ENCODE assay signal across 24 cellular contexts in genomic region chr10:5679606-5680005, GRCh38. TPM values are rescaled to one million over a fixed set of nuclear protein-coding genes. Genes with fewer than 3 reads are reported as not detected.
DNase-seq lines count a peak whose midpoint lies in the region; ATAC-seq, FAIRE-seq and TF ChIP-seq lines count a peak whose summit lies in the region.
"Had no signal": no experiment of that assay in that cellular context is flagged by ENCODE, and none has a peak within 500 bp of the region (broad histone marks: within the 10 kb centered on the region; RNA-seq: fewer than 3 reads in every experiment).

No MANE protein-coding gene starts in this region.

- no peak for TF ChIP-seq POLR2A in A549 (IDR thresholded peaks at IDR 0.05; ENCODE audit: low read length)

- FAIRE-seq in A549 (lab: Jason Lieb, UNC): peak; percentile 43
- FAIRE-seq: H54, urothelium cell line had no signal

- CTCF ChIA-PET in A549 (lab: Yijun Ruan, JAX): interaction anchor here (1.0 to 1.6 kb wide), 2 partner anchors 11 to 57 kb away, joined by 3 to 6 read pairs; no protein-coding TSS in a partner anchor

- no peak for TF ChIP-seq RAD21 in A549 (conservative IDR thresholded peaks at IDR 0.05 in 1 of 2, IDR thresholded peaks at IDR 0.05 in 1 of 2)

- no peak overlapping the region for H3K4me3 ChIP-seq in A549
- H3K4me3 ChIP-seq: colonic mucosa, gastroesophageal sphincter, prostate gland had no signal

- TF ChIP-seq EP300 in A549 (IDR thresholded peaks at IDR 0.05): no peak

- POLR2A ChIA-PET in A549 (lab: Yijun Ruan, JAX): no interaction called here

- TF ChIP-seq CTCF in A549 (IDR thresholded peaks at IDR 0.05): no peak

- 0 out of 3 replicates have a peak, but pooled peaks cover 4% of the 10 kb centered on the region for H3K4me1 ChIP-seq in A549
- H3K4me1 ChIP-seq: colonic mucosa, prostate gland had no signal

- no peak overlapping the region for H3K4me2 ChIP-seq in A549

- H3K27ac ChIP-seq in A549: no peak overlapping the region
- H3K27ac ChIP-seq: colonic mucosa, gastroesophageal sphincter, prostate gland had no signal

- DNase-seq in A549 (ENCODE audit: low read depth in 1 of 2, low spot score in 1 of 2): no peak
- peak; percentile 47 for DNase-seq in EL
- peak; percentile 44 for DNase-seq in amniotic epithelial cell (ENCODE audit: low read depth)
- peak; percentile 69 for DNase-seq in foreskin melanocyte
- no peak for DNase-seq in NCI-H82 (lab: John Stamatoyannopoulos, UW)
- DNase-seq in H4 (ENCODE audit: low spot score): no peak
- DNase-seq: activated B cell treated with CpG ODN at 0.5 μM for 24 hours; activated naive CD4-positive, alpha-beta T cell treated with anti-CD3 and anti-CD28 coated beads, Interleukin-2, amount 10 ng/mL, durations not matched to agents 7 days and 5 days; activated T-cell treated with anti-CD3 and anti-CD28 coated beads, Interleukin-2, amount 50 U/mL, for 4 hours; AML-193; colonic mucosa; endodermal cell; left colon; NCI-H1694; NCI-H226; nephron progenitor cell; stimulated activated CD8-positive, alpha-beta memory T cell treated with anti-CD3 and anti-CD28 coated beads, Interleukin-4, amount 100 ng/mL, for 48 hours; substantia nigra had no signal

- WGBS in A549 (ENCODE audit: missing lambda C conversion rate): 63% methylated on average over 2 of the region's 2 CpGs

- H3K9me3 ChIP-seq in A549: peaks cover 4% of the 10 kb centered on the region; the same call in 1 of the 3 replicates
- H3K9me3 ChIP-seq: colonic mucosa, gastroesophageal sphincter, prostate gland had no signal

- no peak for ATAC-seq in A549
- ATAC-seq in GM21528 (IDR thresholded peaks at IDR 0.05; ENCODE audit: low FRiP score, unreplicated experiment): no peak
- ATAC-seq in activated CD4-positive, CD25-positive, alpha-beta regulatory T cell treated with anti-CD3 and anti-CD28 coated beads, Interleukin-2, amount 50 U/mL, for 24 hours: no peak
- ATAC-seq: activated T-cell treated with anti-CD3 and anti-CD28 coated beads, Interleukin-2, amount 50 U/mL, for 4 hours; gastroesophageal sphincter; left colon had no signal

TF ChIP-seq in A549, 52 proteins besides CTCF, POLR2A, EP300 and RAD21:
- TF ChIP-seq FOSL2 (IDR thresholded peaks at IDR 0.05) (no peak), FOSL2 (CRISPR knock-in tag; IDR thresholded peaks at IDR 0.05) (peak; percentile 34; the same call in 1 of the 2 replicates), E2F6 (IDR thresholded peaks at IDR 0.05; ENCODE audit: borderline replicate concordance, low read depth) (no peak)

RNA-seq across cellular contexts. Expression of gene TASOR2, which starts 5.0 kb away (rescaled TPM):
- 79.4 and 96.7 TPM in 2 replicates for polyA plus RNA-seq in A549 (2011; rRNA removed)
- 15.3 and 17.8 TPM in 2 replicates for polyA plus RNA-seq in A549 (2012; cell fraction: cytosol; rRNA removed)
- 19.0 and 21.5 TPM in 2 replicates for polyA plus RNA-seq in A549 (2012; cell fraction: nucleus; rRNA removed)
- polyA plus RNA-seq in A549 (2017; fragmentation: RNase III; extraction: RNeasy Plus Mini Kit Qiagen cat#74134 plus additional on column Dnase treatment): 26.7 to 32.7 TPM (median 27.0 TPM) in 3 replicates
- 68.7 TPM in 2 replicates for polyA minus RNA-seq in A549 (2011; rRNA and poly(A)+ RNA removed)
- total RNA-seq in H4 (2014; rRNA removed; shearing (Covaris generic)): 25.2 and 42.4 TPM in 2 replicates

RNA-seq across cellular contexts. Expression of gene ASB13, which starts 13.2 kb away (rescaled TPM):
- polyA plus RNA-seq in A549 (2011; rRNA removed): 12.9 and 14.7 TPM in 2 replicates
- 9.1 and 11.6 TPM in 2 replicates for polyA plus RNA-seq in A549 (2012; cell fraction: cytosol; rRNA removed)
- polyA plus RNA-seq in A549 (2012; cell fraction: nucleus; rRNA removed): 9.0 and 9.7 TPM in 2 replicates
- polyA plus RNA-seq in A549 (2017; fragmentation: RNase III; extraction: RNeasy Plus Mini Kit Qiagen cat#74134 plus additional on column Dnase treatment): 9.0 to 10.9 TPM (median 10.5 TPM) in 3 replicates
- polyA minus RNA-seq in A549 (2011; rRNA and poly(A)+ RNA removed): 21.5 and 22.5 TPM in 2 replicates
- total RNA-seq in H4 (2014; rRNA removed; shearing (Covaris generic)): 9.1 and 11.3 TPM in 2 replicates

Comparison
In these comparisons a context has a peak if more than half of its experiments do, and no peak if none do; other contexts are left out.
1. DNase-seq: peak in EL (single experiment), amniotic epithelial cell (single experiment) and foreskin melanocyte (single experiment); none in A549 (0 of 2), NCI-H82 (single experiment) and H4 (single experiment).